ENCODE assay signal across 20 cellular contexts in genomic region chr12:52187206-52187605, GRCh38. TPM values are rescaled to one million over a fixed set of nuclear protein-coding genes. Genes with fewer than 3 reads are reported as not detected.
DNase-seq lines count a peak whose midpoint lies in the region; ATAC-seq and TF ChIP-seq lines count a peak whose summit lies in the region.
"Had no signal": no experiment of that assay in that cellular context is flagged by ENCODE, and none has a peak within 500 bp of the region (broad histone marks: within the 10 kb centered on the region; RNA-seq: fewer than 3 reads in every experiment).

No MANE protein-coding gene starts in this region.

- H3K4me2 ChIP-seq in fibroblast of lung (ENCODE audit: extremely low read depth, insufficient read depth, low read length) = no peak overlapping the region

- no peak for TF ChIP-seq CTCF in fibroblast of lung (conservative IDR thresholded peaks at IDR 0.05 in 1 of 2, IDR thresholded peaks at IDR 0.05 in 1 of 2; ENCODE audit: low read depth in 1 of 2, low read length in 2 of 2)
- no peak for TF ChIP-seq CTCF in thoracic aorta (IDR thresholded peaks at IDR 0.05)

- H4K20me1 ChIP-seq in fibroblast of lung (ENCODE audit: control insufficient read depth, extremely low read depth, insufficient read depth, low read length) = no peaks in the 10 kb centered on the region

- no peak overlapping the region for H2AFZ ChIP-seq in fibroblast of lung (ENCODE audit: low read length)
- H2AFZ ChIP-seq: parathyroid adenoma had no signal

- H3K79me2 ChIP-seq in fibroblast of lung (ENCODE audit: control insufficient read depth, insufficient read depth, low read length) = no peaks in the 10 kb centered on the region
- H3K79me2 ChIP-seq: parathyroid adenoma had no signal

- no peaks in the 10 kb centered on the region for H3K27me3 ChIP-seq in H7 (ENCODE audit: control insufficient read depth, insufficient read depth, low read length)
- H3K27me3 ChIP-seq in SJSA1 (replicated peaks) = no peaks in the 10 kb centered on the region
- no peaks in the 10 kb centered on the region for H3K27me3 ChIP-seq in fibroblast of lung (ENCODE audit: control insufficient read depth, insufficient read depth, low read length)
- H3K27me3 ChIP-seq in thoracic aorta (replicated peaks; ENCODE audit: insufficient read depth) = no peaks in the 10 kb centered on the region
- H3K27me3 ChIP-seq: gastroesophageal sphincter, MG63, thyroid gland had no signal

- peaks cover 90% of the 10 kb centered on the region for H3K4me1 ChIP-seq in SJSA1 (replicated peaks)
- H3K4me1 ChIP-seq in fibroblast of lung (ENCODE audit: control insufficient read depth, extremely low read depth, insufficient read depth, low read length) = peaks cover 71% of the 10 kb centered on the region
- peaks cover 23 to 66% of the 10 kb centered on the region in 2 donors for H3K4me1 ChIP-seq in thoracic aorta (ENCODE audit: control insufficient read depth in 1 of 2, low read depth in 2 of 2)

- DNase-seq in H7 (peak; percentile 70), SJSA1 (ENCODE audit: low read depth in 1 of 2, low spot score in 2 of 2) (no peak), fibroblast of lung (ENCODE audit: low read depth in 2 of 2) (no peak), thoracic aorta (ENCODE audit: low spot score) (no peak), NCI-H748 treated with DMSO at 0.1 percent for 48 hours (lab: John Stamatoyannopoulos, UW) (no peak), NCI-H1048 (lab: John Stamatoyannopoulos, UW) (no peak)
- DNase-seq: activated CD4-positive, alpha-beta T cell treated with anti-CD3 and anti-CD28 coated beads, Interleukin-2, amount 50 U/mL, for 1 hour; activated CD8-positive, alpha-beta memory T cell treated with anti-CD3 and anti-CD28 coated beads, Interleukin-2, amount 50 U/mL, for 4 hours; kidney glomerular epithelial cell; MG63; natural killer cell; NCI-H1436 treated with DMSO at 0.1 percent for 48 hours; NCI-H526 treated with DMSO at 0.1 percent for 48 hours; SIG-M5; stimulated activated CD4-positive, alpha-beta T cell treated with anti-CD3 and anti-CD28 coated beads, Interleukin-1b, Interleukin-23, amount 100 ng/mL, for 48 hours; stimulated activated naive B cell treated with anti-CD40 and anti-IgM and Interleukin-4, amounts not matched to agents 10 μg/mL and 1 μg/mL and 100 μg/mL, for 72 hours; thyroid gland had no signal

- H3K36me3 ChIP-seq in H7 (replicated peaks; ENCODE audit: control insufficient read depth, insufficient read depth, low read length) (no peaks in the 10 kb centered on the region), SJSA1 (peaks cover 12% of the 10 kb centered on the region), fibroblast of lung (ENCODE audit: control insufficient read depth, insufficient read depth, low read length) (peaks cover 1% of the 10 kb centered on the region), thoracic aorta (no peaks in the 10 kb centered on the region)
- H3K36me3 ChIP-seq: gastroesophageal sphincter, thyroid gland had no signal

- H3K27ac ChIP-seq in SJSA1 = peak overlapping the region; percentile 50
- peak overlapping the region; percentile 80 for H3K27ac ChIP-seq in fibroblast of lung (ENCODE audit: insufficient read depth, low read length)
- peak overlapping the region; percentile 77 to 84 for H3K27ac ChIP-seq in thoracic aorta
- H3K27ac ChIP-seq: parathyroid adenoma, thyroid gland had no signal

- no peak overlapping the region for H3K4me3 ChIP-seq in H7 (ENCODE audit: insufficient read depth, low read depth, low read length)
- H3K4me3 ChIP-seq in SJSA1 = no peak overlapping the region
- H3K4me3 ChIP-seq in fibroblast of lung (replicated peaks in 1 of 4; ENCODE audit: control extremely low read depth in 1 of 4, insufficient read depth in 1 of 4, low read depth in 3 of 4, low read length in 4 of 4) = no peak overlapping the region
- no peak overlapping the region for H3K4me3 ChIP-seq in thoracic aorta
- H3K4me3 ChIP-seq: gastroesophageal sphincter, MG63, thyroid gland had no signal

- ATAC-seq in thoracic aorta (ENCODE audit: insufficient number of reproducible peaks, low FRiP score, low read depth) = no peak
- ATAC-seq in HG02870 (IDR thresholded peaks at IDR 0.05; ENCODE audit: unreplicated experiment) = no peak
- ATAC-seq: gastroesophageal sphincter; natural killer cell; stimulated activated naive B cell treated with anti-CD40 and anti-IgM and Interleukin-4, amounts not matched to agents 10 μg/mL and 1 μg/mL and 100 μg/mL, for 72 hours had no signal

- H3K9me3 ChIP-seq in SJSA1 (replicated peaks) (no peaks in the 10 kb centered on the region), fibroblast of lung (ENCODE audit: control insufficient read depth, insufficient read depth, low read depth, low read length) (no peaks in the 10 kb centered on the region), thoracic aorta (no peaks in the 10 kb centered on the region)
- H3K9me3 ChIP-seq: gastroesophageal sphincter, MG63, thyroid gland had no signal

- H3K9ac ChIP-seq in fibroblast of lung (ENCODE audit: insufficient read depth, low read length) = no peak overlapping the region
- H3K9ac ChIP-seq: parathyroid adenoma had no signal

RNA-seq across cellular contexts. Expression of gene KRT80, which starts 4.6 kb away (rescaled TPM):
- not detected in 2 replicates for total RNA-seq in H7 (2014; rRNA removed; shearing (Covaris generic))
- total RNA-seq in SJSA1 (2014; rRNA removed; shearing (Covaris generic)) = 1.5 and 4.0 TPM in 2 replicates
- total RNA-seq in fibroblast of lung (under 0.01 and 0.17 TPM in 2 replicates), thoracic aorta (under 1 TPM; 0.21 to 0.41 TPM)
- polyA plus RNA-seq in fibroblast of lung = 0.90 and 1.0 TPM in 2 replicates
- 0.83 and 1.1 TPM in 2 replicates for polyA plus RNA-seq in fibroblast of lung (2012)
- 0.89 and 1.5 TPM in 2 replicates for polyA minus RNA-seq in fibroblast of lung (ENCODE audit: low replicate concordance)
- total RNA-seq: natural killer cell had no signal

RNA-seq across cellular contexts. Expression of gene KRT7, which starts 45.8 kb away (rescaled TPM):
- total RNA-seq in H7 (2014; rRNA removed; shearing (Covaris generic)) = 0.80 and 1.1 TPM in 2 replicates
- 2.1 and 16.1 TPM in 2 replicates for total RNA-seq in SJSA1 (2014; rRNA removed; shearing (Covaris generic))
- total RNA-seq in fibroblast of lung (3.1 and 3.5 TPM in 2 replicates), thoracic aorta (100 to 1,000 TPM in 1 of 2 donors, 10 to 100 TPM in 1; 24.1 to 105 TPM)
- polyA plus RNA-seq in fibroblast of lung = 3.1 and 8.6 TPM in 2 replicates
- polyA plus RNA-seq in fibroblast of lung (2012) = 2.6 and 11.8 TPM in 2 replicates
- polyA minus RNA-seq in fibroblast of lung (ENCODE audit: low replicate concordance) = 25.5 and 29.2 TPM in 2 replicates
